17 cellular contexts compared by ENCODE assay signal in the genomic region with DNA sequence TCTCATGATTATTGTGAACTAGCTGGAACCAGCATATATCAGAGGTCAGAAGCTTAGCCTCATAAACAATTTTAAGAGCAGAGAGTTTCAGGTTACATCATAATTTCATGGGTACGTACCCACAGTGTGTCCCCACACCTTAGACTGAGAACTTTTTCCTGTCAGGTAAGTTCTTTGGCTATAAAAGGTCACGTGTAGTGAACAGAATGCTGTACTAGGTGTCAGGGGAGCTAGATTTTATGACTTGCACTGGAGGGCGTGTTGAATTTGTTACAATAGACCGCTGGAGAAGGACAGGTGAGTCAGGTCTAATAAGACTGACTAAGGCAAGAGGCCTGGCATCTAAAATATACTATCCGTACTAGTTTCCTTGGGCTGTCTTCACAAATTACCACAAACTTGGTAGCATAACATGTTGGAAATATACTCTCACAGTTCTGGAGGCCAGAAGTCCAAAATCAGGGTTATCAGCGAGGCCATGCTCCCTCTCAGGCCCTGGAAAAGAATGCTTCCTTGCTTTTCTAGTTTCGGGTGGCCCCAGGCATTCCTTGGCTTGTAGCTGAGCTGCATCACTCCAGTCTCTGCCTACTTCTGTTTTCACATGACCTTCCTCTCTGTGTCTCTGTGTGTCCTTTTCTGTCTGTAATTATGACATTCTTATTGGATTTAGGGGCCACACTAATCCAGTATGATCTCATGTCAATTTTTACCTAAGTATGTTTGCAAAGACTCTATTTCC.
"Had no signal": no experiment of that assay in that cellular context is flagged by ENCODE, and none has a peak within 500 bp of the region (broad histone marks: within the 10 kb centered on the region; RNA-seq: fewer than 3 reads in every experiment).

No MANE protein-coding gene starts in this region.

- H3K9ac ChIP-seq: neural progenitor cell had no signal

- H3K4me1 ChIP-seq: neural progenitor cell, stomach had no signal

- H3K4me3 ChIP-seq: neural progenitor cell, ovary, stomach, thoracic aorta had no signal

- FAIRE-seq: islet of Langerhans, urothelium cell line had no signal

- DNase-seq: activated CD4-positive, alpha-beta memory T cell treated with anti-CD3 and anti-CD28 coated beads for 36 hours; activated CD4-positive, alpha-beta T cell treated with anti-CD3 and anti-CD28 coated beads for 1 hour; activated gamma-delta T cell; activated T-cell treated with anti-CD3 and anti-CD28 coated beads, Interleukin-2, amount 50 U/mL, for 48 hours; amygdala; dermis blood vessel endothelial cell; endodermal cell; foreskin melanocyte; head of caudate nucleus; ovary; stimulated activated CD4-positive, alpha-beta T cell treated with anti-CD3 and anti-CD28 coated beads, Interleukin-4, amount 100 ng/mL, for 4 hours; stomach; T-helper 9 cell had no signal

- H3K36me3 ChIP-seq: neural progenitor cell, ovary, stomach, thoracic aorta had no signal

- H3K27ac ChIP-seq: neural progenitor cell, ovary, stomach, thoracic aorta had no signal

- H3K9me3 ChIP-seq: ovary, stomach, thoracic aorta had no signal
